8 cellular contexts compared by ENCODE assay signal in the genomic region with DNA sequence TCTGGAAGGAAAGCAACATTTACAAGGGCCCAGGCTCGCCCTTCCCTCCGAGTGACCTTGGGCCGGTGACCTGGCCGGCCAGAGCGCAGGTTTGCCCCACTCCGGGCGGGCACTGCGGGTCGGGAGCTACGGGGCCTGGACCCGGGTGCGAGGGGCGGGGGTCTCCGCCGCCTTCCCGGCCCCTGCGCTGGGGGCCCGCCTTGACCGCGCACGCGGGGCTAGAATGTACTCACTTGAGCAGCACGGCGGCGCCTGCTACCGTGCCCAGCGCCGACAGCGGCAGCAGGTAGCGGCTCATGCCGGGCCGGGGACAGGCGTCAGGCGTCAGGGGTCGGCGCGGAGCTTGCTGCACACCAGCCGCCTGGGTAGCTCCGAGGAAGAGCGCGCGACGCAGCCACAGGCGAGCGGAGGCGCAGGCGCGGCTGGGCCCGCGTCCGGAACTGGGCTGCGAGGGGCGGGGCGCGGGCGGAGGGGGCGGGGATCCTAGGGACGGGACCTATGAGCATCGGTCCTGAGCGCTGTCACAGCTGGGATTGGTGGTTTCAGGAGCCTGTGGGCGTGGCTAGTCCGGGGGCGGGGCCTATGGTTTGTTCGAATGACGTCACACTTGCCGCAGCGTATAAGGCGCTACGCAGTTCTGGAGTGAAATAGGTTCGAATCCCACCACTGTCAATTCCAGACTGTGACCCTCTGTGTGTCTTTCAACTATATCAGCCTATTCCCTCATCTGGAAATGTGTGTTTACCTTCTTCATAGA. TPM values are rescaled to one million over a fixed set of nuclear protein-coding genes. Genes with fewer than 3 reads are reported as not detected.
A peak's percentile ranks its signal among the peaks of the same experiment; 100 is the strongest.
DNase-seq lines count a peak whose midpoint lies in the region; ATAC-seq and TF ChIP-seq lines count a peak whose summit lies in the region.

A gene with protein sequence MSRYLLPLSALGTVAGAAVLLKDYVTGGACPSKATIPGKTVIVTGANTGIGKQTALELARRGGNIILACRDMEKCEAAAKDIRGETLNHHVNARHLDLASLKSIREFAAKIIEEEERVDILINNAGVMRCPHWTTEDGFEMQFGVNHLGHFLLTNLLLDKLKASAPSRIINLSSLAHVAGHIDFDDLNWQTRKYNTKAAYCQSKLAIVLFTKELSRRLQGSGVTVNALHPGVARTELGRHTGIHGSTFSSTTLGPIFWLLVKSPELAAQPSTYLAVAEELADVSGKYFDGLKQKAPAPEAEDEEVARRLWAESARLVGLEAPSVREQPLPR (minus strand): TSS at position 414 of the 757 bp plus-strand sequence. CDS start 116 bp downstream, at position 298.

- peak; percentile 80 for ATAC-seq in GM19455 (IDR thresholded peaks at IDR 0.05; ENCODE audit: unreplicated experiment)
- ATAC-seq in activated CD8-positive, alpha-beta T cell treated with anti-CD3 and anti-CD28 coated beads for 36 hours, result peak; percentile 100
- ATAC-seq in lung (ENCODE audit: insufficient read depth, low FRiP score), result peak; percentile 100

- peaks cover 18% of the 10 kb centered on the region for H3K27me3 Mint-ChIP-seq in activated CD8-positive, alpha-beta T cell treated with anti-CD3 and anti-CD28 coated beads for 36 hours

- peaks cover 19% of the 10 kb centered on the region for H3K36me3 Mint-ChIP-seq in activated CD8-positive, alpha-beta T cell treated with anti-CD3 and anti-CD28 coated beads for 36 hours (ENCODE audit: low read depth)

- H3K27me3 ChIP-seq in ectodermal cell (ENCODE audit: control insufficient read depth, insufficient read depth, low read length, poor library complexity, severe bottlenecking), result peaks cover 50% of the 10 kb centered on the region
- H3K27me3 ChIP-seq in lung (ENCODE audit: control insufficient read depth, insufficient read depth), result no peaks in the 10 kb centered on the region

- H3K9me3 ChIP-seq in ectodermal cell (ENCODE audit: control insufficient read depth, low read length) (no peaks in the 10 kb centered on the region), lung (ENCODE audit: control insufficient read depth in 2 of 2, insufficient read depth in 1 of 2, low read length in 1 of 2) (no peaks in the 10 kb centered on the region)

- H3K4me1 ChIP-seq in ectodermal cell (ENCODE audit: control insufficient read depth, insufficient read depth, low read length), result peaks cover 8% of the 10 kb centered on the region
- H3K4me1 ChIP-seq in lung (ENCODE audit: control insufficient read depth in 2 of 2, insufficient read depth in 2 of 2, low read length in 2 of 2), result peaks cover 2 to 4% of the 10 kb centered on the region in 2 donors

- H3K9me3 Mint-ChIP-seq in activated CD8-positive, alpha-beta T cell treated with anti-CD3 and anti-CD28 coated beads for 36 hours, result no peaks in the 10 kb centered on the region

- CTCF ChIA-PET in activated CD8-positive, alpha-beta T cell treated with anti-CD3 and anti-CD28 coated beads for 36 hours (lab: Charles Lee), result interaction anchor here (1.1 to 2.1 kb wide), 4 partner anchors 19 to 181 kb away, joined by 3 to 5 read pairs (median 4); no protein-coding TSS in a partner anchor

- H3K27ac ChIP-seq in ectodermal cell (ENCODE audit: insufficient read depth, low read depth, low read length, poor library complexity, severe bottlenecking), result no peak within 1 kb of the TSS
- H3K27ac ChIP-seq in lung (ENCODE audit: low read depth in 1 of 2, low read length in 1 of 2), result peak within 1 kb of the TSS; percentile 80 to 91

- no peak for TF ChIP-seq CTCF in activated CD8-positive, alpha-beta T cell treated with anti-CD3 and anti-CD28 coated beads for 36 hours (IDR thresholded peaks at IDR 0.05)
- TF ChIP-seq CTCF in lung (IDR thresholded peaks at IDR 0.05; ENCODE audit: control extremely low read depth, extremely low read depth), result no peak

- peak within 1 kb of the TSS; percentile 81 for H3K27ac Mint-ChIP-seq in activated CD8-positive, alpha-beta T cell treated with anti-CD3 and anti-CD28 coated beads for 36 hours

- H3K4me1 Mint-ChIP-seq in activated CD8-positive, alpha-beta T cell treated with anti-CD3 and anti-CD28 coated beads for 36 hours (ENCODE audit: low read depth), result peaks cover 9% of the 10 kb centered on the region

- 1% methylated on average over 70 of the region's 70 CpGs for WGBS in ectodermal cell, 2 experiments
- 1 to 2% methylated on average over 69 to 70 of the region's 70 CpGs for WGBS in lung, 2 donors

- H3K36me3 ChIP-seq in ectodermal cell (ENCODE audit: control insufficient read depth, insufficient read depth, low read length) (no peaks in the 10 kb centered on the region), lung (ENCODE audit: control insufficient read depth in 2 of 2, insufficient read depth in 2 of 2, low read length in 2 of 2) (peaks cover 0 to 7% of the 10 kb centered on the region in 2 donors)

- POLR2A ChIA-PET in activated CD8-positive, alpha-beta T cell treated with anti-CD3 and anti-CD28 coated beads for 36 hours (lab: Charles Lee), result interaction anchor here (1.7 to 2.3 kb wide), 2 partner anchors 16 to 17 kb away, joined by 7 to 13 read pairs; no protein-coding TSS in a partner anchor

- peak; percentile 98 for DNase-seq in CD1c-positive myeloid dendritic cell (ENCODE audit: extremely low spot score)
- DNase-seq in HS-5 (ENCODE audit: low read depth), result peak; percentile 77
- peak; percentile 77 for DNase-seq in NK-92 (lab: John Stamatoyannopoulos, UW; ENCODE audit: unreplicated experiment)
- peak; percentile 100 for DNase-seq in activated CD8-positive, alpha-beta T cell treated with anti-CD3 and anti-CD28 coated beads for 36 hours
- DNase-seq in lung (ENCODE audit: low spot score), result peak; percentile 97
- DNase-seq in stimulated activated CD4-positive, alpha-beta T cell treated with anti-CD3 and anti-CD28 coated beads, TNF-alpha, amount 100 ng/mL, for 1 hour (ENCODE audit: low read depth in 3 of 3, low spot score in 1 of 3), result peak; percentile 94 to 100 (median 96)

- peak within 1 kb of the TSS; percentile 86 for H3K4me3 Mint-ChIP-seq in activated CD8-positive, alpha-beta T cell treated with anti-CD3 and anti-CD28 coated beads for 36 hours

- intact Hi-C loops in activated CD8-positive, alpha-beta T cell treated with anti-CD3 and anti-CD28 coated beads for 36 hours (cut with micrococcal nuclease), result no loop called here

- peak within 1 kb of the TSS; percentile 78 for H3K4me3 ChIP-seq in ectodermal cell (ENCODE audit: insufficient read depth, low read depth, low read length)
- peak within 1 kb of the TSS; percentile 85 for H3K4me3 ChIP-seq in lung

RNA-seq across cellular contexts. Expression of the gene that starts here (rescaled TPM):
- 10 to 100 TPM; 17.3 to 18.2 TPM for total RNA-seq in activated CD8-positive, alpha-beta T cell treated with anti-CD3 and anti-CD28 coated beads for 36 hours
- 9.8 TPM for polyA plus RNA-seq in ectodermal cell (2013, experiment 1 of 4)
- polyA plus RNA-seq in ectodermal cell (2013, experiment 2 of 4), result 8.7 TPM
- 6.6 TPM for polyA plus RNA-seq in ectodermal cell (2013, experiment 3 of 4)
- 7.1 TPM for polyA plus RNA-seq in ectodermal cell (2013, experiment 4 of 4)
- total RNA-seq in lung, result 10 to 100 TPM; 17.5 to 30.5 TPM
- 10 to 100 TPM in 1 of 2 donors, 1 to 10 TPM in 1; 9.2 to 19.7 TPM for polyA plus RNA-seq in lung
